8 cellular contexts compared by ENCODE assay signal in genomic region chr12:123237646-123238329, GRCh38. TPM values are rescaled to one million over a fixed set of nuclear protein-coding genes. Genes with fewer than 3 reads are reported as not detected.
DNase-seq lines count a peak whose midpoint lies in the region; ATAC-seq and TF ChIP-seq lines count a peak whose summit lies in the region.

No MANE protein-coding gene starts in this region.

- no peak overlapping the region for H3K27ac Mint-ChIP-seq in Caco-2 (ENCODE audit: unreplicated experiment)

- H3K9me3 ChIP-seq in Caco-2: no peaks in the 10 kb centered on the region
- H3K9me3 ChIP-seq in cardiac muscle cell (ENCODE audit: low read depth): no peaks in the 10 kb centered on the region

- no peaks in the 10 kb centered on the region for H3K27me3 Mint-ChIP-seq in Caco-2 (ENCODE audit: insufficient read depth, unreplicated experiment)

- H3K27ac ChIP-seq in cardiac muscle cell: peak overlapping the region; percentile 79

- H3K4me3 ChIP-seq in Caco-2 (ENCODE audit: low read depth, low read length) (no peak overlapping the region), cardiac muscle cell (no peak overlapping the region)

- CTCF ChIA-PET in Caco-2 (lab: Charles Lee): interaction anchor here (0.6 to 1.8 kb wide), 13 partner anchors 11 to 590 kb away, joined by 3 to 36 read pairs (median 3); no protein-coding TSS in a partner anchor

- ATAC-seq in sciatic nerve (no peak), HG03108 (IDR thresholded peaks at IDR 0.05; ENCODE audit: unreplicated experiment) (no peak), HG02571 (IDR thresholded peaks at IDR 0.05; ENCODE audit: unreplicated experiment) (no peak)

- no peaks in the 10 kb centered on the region for H3K9me3 Mint-ChIP-seq in Caco-2 (ENCODE audit: unreplicated experiment)

- H3K4me1 ChIP-seq in Caco-2 (peaks cover 4% of the 10 kb centered on the region; the same call in 1 of the 2 replicates), cardiac muscle cell (ENCODE audit: low read depth) (peaks cover 16% of the 10 kb centered on the region)

- peaks cover 7% of the 10 kb centered on the region for H3K4me1 Mint-ChIP-seq in Caco-2 (ENCODE audit: low read depth, unreplicated experiment)

- H3K36me3 Mint-ChIP-seq in Caco-2 (ENCODE audit: insufficient read depth, unreplicated experiment): peaks cover 31% of the 10 kb centered on the region

- H3K27me3 ChIP-seq in Caco-2 (replicated peaks; ENCODE audit: control insufficient read depth, insufficient read depth, low read length) (no peaks in the 10 kb centered on the region), cardiac muscle cell (no peaks in the 10 kb centered on the region)

- H3K36me3 ChIP-seq in Caco-2 (ENCODE audit: control insufficient read depth, insufficient read depth, low read length): peaks cover 2% of the 10 kb centered on the region; the same call in 1 of the 2 replicates
- H3K36me3 ChIP-seq in cardiac muscle cell: no peaks in the 10 kb centered on the region

- TF ChIP-seq CTCF in Caco-2 (IDR thresholded peaks at IDR 0.05; ENCODE audit: insufficient read depth in 1 of 2, low read depth in 1 of 2, low read length in 1 of 2, severe bottlenecking in 1 of 2, unreplicated experiment in 1 of 2): peak; percentile 76
- TF ChIP-seq CTCF in cardiac muscle cell (IDR thresholded peaks at IDR 0.05; ENCODE audit: low read depth, low read length): peak; percentile 74

- DNase-seq in Caco-2 (peak in 1 of 2 experiments; percentile 63), HT1080 (ENCODE audit: low read depth) (peak; percentile 35), SK-N-DZ (ENCODE audit: low spot score) (peak; percentile 53), cardiac muscle cell (ENCODE audit: low read depth in 1 of 2, low spot score in 1 of 2) (peak; percentile 61 to 81), sciatic nerve (ENCODE audit: low spot score) (peak; percentile 89)
- peak; percentile 76 for DNase-seq in activated naive CD4-positive, alpha-beta T cell treated with anti-CD3 and anti-CD28 coated beads, Interleukin-2, amount 50 U/mL, for 16 hours

- no peak overlapping the region for H3K4me3 Mint-ChIP-seq in Caco-2 (ENCODE audit: unreplicated experiment)

- BruUV-seq in Caco-2 (replicated peaks; lab: Mats Ljungman, UMichigan): no TSS peak

- intact Hi-C loops in Caco-2 (cut with micrococcal nuclease; ENCODE audit: unreplicated experiment) (loop anchor here (1.0 kb wide), 1 partner anchor 194 kb away; no protein-coding TSS in a partner anchor), sciatic nerve (cut with DNase I) (no loop called here)

- POLR2A ChIA-PET in Caco-2 (lab: Charles Lee): interaction anchor here (0.5 to 1.2 kb wide), 7 partner anchors 13 to 378 kb away, joined by 3 to 6 read pairs (median 4); partner anchors contain the start of genes ABCB9 and OGFOD2

RNA-seq across cellular contexts. Expression of gene MTRFR, which starts 4.6 kb away (rescaled TPM):
- total RNA-seq in Caco-2 (2022): 20.2 and 21.0 TPM in 2 replicates
- 10.3 and 14.9 TPM in 2 replicates for total RNA-seq in HT1080 (2014; rRNA removed; shearing (Covaris generic))
- 14.0 and 15.5 TPM in 2 replicates for polyA plus RNA-seq in HT1080 (2015; cell fraction: cytosol; rRNA removed)
- 7.2 and 7.8 TPM in 2 replicates for polyA plus RNA-seq in HT1080 (2015; cell fraction: nucleus; rRNA removed)
- polyA plus RNA-seq in SK-N-DZ (2014; cell fraction: cytosol; rRNA removed): 29.8 and 30.7 TPM in 2 replicates
- 7.1 and 7.4 TPM in 2 replicates for polyA plus RNA-seq in SK-N-DZ (2014; cell fraction: nucleus; rRNA removed)
- total RNA-seq in cardiac muscle cell: 15.0 and 25.8 TPM in 2 replicates
- polyA plus RNA-seq in cardiac muscle cell: 31.9 and 40.8 TPM in 2 replicates
- 10.3 TPM for total RNA-seq in sciatic nerve

RNA-seq across cellular contexts. Expression of gene MPHOSPH9, which starts 4.8 kb away (rescaled TPM):
- total RNA-seq in Caco-2 (2022) (41.1 and 43.1 TPM in 2 replicates), cardiac muscle cell (47.8 and 90.9 TPM in 2 replicates), sciatic nerve (22.9 TPM)
- 42.1 and 45.9 TPM in 2 replicates for total RNA-seq in HT1080 (2014; rRNA removed; shearing (Covaris generic))
- 25.0 and 29.2 TPM in 2 replicates for polyA plus RNA-seq in HT1080 (2015; cell fraction: cytosol; rRNA removed)
- polyA plus RNA-seq in HT1080 (2015; cell fraction: nucleus; rRNA removed): 72.5 and 72.6 TPM in 2 replicates
- polyA plus RNA-seq in SK-N-DZ (2014; cell fraction: cytosol; rRNA removed): 80.2 and 101 TPM in 2 replicates
- 126 and 134 TPM in 2 replicates for polyA plus RNA-seq in SK-N-DZ (2014; cell fraction: nucleus; rRNA removed)
- polyA plus RNA-seq in cardiac muscle cell: 18.1 and 42.8 TPM in 2 replicates

RNA-seq across cellular contexts. Expression of gene CDK2AP1, which starts 33.9 kb away (rescaled TPM):
- total RNA-seq in Caco-2 (2022) (81.2 and 86.8 TPM in 2 replicates), cardiac muscle cell (48.0 and 60.7 TPM in 2 replicates), sciatic nerve (80.8 TPM)
- total RNA-seq in HT1080 (2014; rRNA removed; shearing (Covaris generic)): 125 and 149 TPM in 2 replicates
- 123 and 132 TPM in 2 replicates for polyA plus RNA-seq in HT1080 (2015; cell fraction: cytosol; rRNA removed)
- 31.3 and 31.7 TPM in 2 replicates for polyA plus RNA-seq in HT1080 (2015; cell fraction: nucleus; rRNA removed)
- 187 and 188 TPM in 2 replicates for polyA plus RNA-seq in SK-N-DZ (2014; cell fraction: cytosol; rRNA removed)
- polyA plus RNA-seq in SK-N-DZ (2014; cell fraction: nucleus; rRNA removed): 95.8 and 96.0 TPM in 2 replicates
- polyA plus RNA-seq in cardiac muscle cell: 101 and 122 TPM in 2 replicates
